Comparison of ENCODE assay signal across 19 cellular contexts in the genomic region with DNA sequence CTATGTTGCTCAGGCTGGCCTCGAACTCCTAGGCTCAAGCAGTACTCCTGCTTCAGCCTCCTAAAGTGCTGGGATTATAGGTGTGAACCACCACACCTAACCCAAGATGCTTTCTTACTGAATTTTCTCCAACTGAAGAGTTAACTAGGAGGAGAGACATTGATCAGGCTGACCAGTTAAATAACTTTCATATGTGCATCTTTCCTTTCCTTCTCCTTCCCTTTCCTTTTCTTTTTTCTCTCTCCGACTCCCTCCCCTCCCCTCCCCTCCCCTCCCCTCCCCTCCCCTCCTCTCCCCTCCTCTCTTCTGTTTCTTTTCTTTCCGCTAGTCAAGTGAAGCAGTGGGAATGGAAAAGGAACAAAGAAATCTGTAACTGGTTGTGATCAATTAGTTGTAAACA. TPM values are rescaled to one million over a fixed set of nuclear protein-coding genes. Genes with fewer than 3 reads are reported as not detected.
DNase-seq lines count a peak whose midpoint lies in the region; ATAC-seq and TF ChIP-seq lines count a peak whose summit lies in the region.
"Had no signal": no experiment of that assay in that cellular context is flagged by ENCODE, and none has a peak within 500 bp of the region (broad histone marks: within the 10 kb centered on the region; RNA-seq: fewer than 3 reads in every experiment).

No MANE protein-coding gene starts in this region.

- no peaks in the 10 kb centered on the region for H3K9me3 Mint-ChIP-seq in activated T-cell treated with anti-CD3 and anti-CD28 coated beads, Interleukin-2, amount 50 U/mL, for 24 hours
- H3K9me3 Mint-ChIP-seq in activated naive CD4-positive, alpha-beta T cell treated with anti-CD3 and anti-CD28 coated beads, Interleukin-2, amount 50 U/mL, for 72 hours, result no peaks in the 10 kb centered on the region
- H3K9me3 Mint-ChIP-seq in activated naive CD8-positive, alpha-beta T cell treated with anti-CD3 and anti-CD28 coated beads for 36 hours, result no peaks in the 10 kb centered on the region
- H3K9me3 Mint-ChIP-seq: CD8-positive, alpha-beta T cell; IgD-negative memory B cell had no signal

- H3K4me1 ChIP-seq in HEK293 (ENCODE audit: control insufficient read depth, insufficient read depth, low read length), result no peaks in the 10 kb centered on the region
- H3K4me1 ChIP-seq: HAP-1 had no signal

- peaks cover 16% of the 10 kb centered on the region for H3K4me1 Mint-ChIP-seq in activated T-cell treated with anti-CD3 and anti-CD28 coated beads, Interleukin-2, amount 50 U/mL, for 24 hours (ENCODE audit: low read depth)
- H3K4me1 Mint-ChIP-seq in activated naive CD8-positive, alpha-beta T cell treated with anti-CD3 and anti-CD28 coated beads for 36 hours, result peaks cover 11% of the 10 kb centered on the region

- H3K27ac ChIP-seq in HEK293 (ENCODE audit: extremely low read depth, low read depth, low read length), result no peak overlapping the region
- H3K27ac ChIP-seq: BLaER1 treated with 17β-estradiol and CSF1 and Interleukin-3, amounts not matched to agents 10 nM and 100 nM; GM23248; HL-60 had no signal

- ATAC-seq in activated naive CD4-positive, alpha-beta T cell treated with anti-CD3 and anti-CD28 coated beads, Interleukin-2, amount 50 U/mL, for 72 hours, result no peak
- no peak for ATAC-seq in GM18870 (IDR thresholded peaks at IDR 0.05; ENCODE audit: unreplicated experiment)
- ATAC-seq: CD8-positive, alpha-beta T cell had no signal

- POLR2A ChIA-PET in HEK293 (lab: Yijun Ruan, JAX), result no interaction called here

- H3K27ac Mint-ChIP-seq in activated T-cell treated with anti-CD3 and anti-CD28 coated beads, Interleukin-2, amount 50 U/mL, for 24 hours, result peak overlapping the region; percentile 73
- H3K27ac Mint-ChIP-seq in activated naive CD4-positive, alpha-beta T cell treated with anti-CD3 and anti-CD28 coated beads, Interleukin-2, amount 50 U/mL, for 72 hours, result peak overlapping the region; percentile 14 to 35
- H3K27ac Mint-ChIP-seq in activated naive CD8-positive, alpha-beta T cell treated with anti-CD3 and anti-CD28 coated beads for 36 hours, result peak overlapping the region; percentile 74
- H3K27ac Mint-ChIP-seq: B cell; CD8-positive, alpha-beta T cell; IgD-negative memory B cell had no signal

- no peak overlapping the region for H3K4me3 ChIP-seq in HEK293 (ENCODE audit: low read depth, low read length)
- H3K4me3 ChIP-seq: BLaER1 treated with 17β-estradiol and CSF1 and Interleukin-3, amounts not matched to agents 10 nM and 100 nM; GM23248; HAP-1 had no signal

- no peak for TF ChIP-seq CTCF in HEK293 (tag by site-specific recombination; IDR thresholded peaks at IDR 0.05)

- H3K36me3 Mint-ChIP-seq in activated T-cell treated with anti-CD3 and anti-CD28 coated beads, Interleukin-2, amount 50 U/mL, for 24 hours (ENCODE audit: low read depth), result peaks cover 81% of the 10 kb centered on the region
- H3K36me3 Mint-ChIP-seq in activated naive CD4-positive, alpha-beta T cell treated with anti-CD3 and anti-CD28 coated beads, Interleukin-2, amount 50 U/mL, for 72 hours, result peaks cover 9 to 13% of the 10 kb centered on the region in 2 donors
- peaks cover 21% of the 10 kb centered on the region for H3K36me3 Mint-ChIP-seq in activated naive CD8-positive, alpha-beta T cell treated with anti-CD3 and anti-CD28 coated beads for 36 hours
- H3K36me3 Mint-ChIP-seq: IgD-negative memory B cell had no signal

- H3K9me3 ChIP-seq in HEK293 (ENCODE audit: control insufficient read depth, insufficient read depth, low read depth, low read length), result no peaks in the 10 kb centered on the region
- H3K9me3 ChIP-seq: BLaER1 treated with 17β-estradiol and CSF1 and Interleukin-3, amounts not matched to agents 10 nM and 100 nM; HAP-1 had no signal

- no peak for DNase-seq in activated T-cell treated with anti-CD3 and anti-CD28 coated beads, Interleukin-2, amount 50 U/mL, for 24 hours
- DNase-seq in activated T-cell treated with anti-CD3 and anti-CD28 coated beads for 4 hours (no peak), HPDE6-E6E7 (ENCODE audit: extremely low spot score) (no peak)
- DNase-seq in activated naive CD4-positive, alpha-beta T cell treated with anti-CD3 and anti-CD28 coated beads, Interleukin-2, amount 50 U/mL, for 72 hours (ENCODE audit: low spot score in 2 of 2), result no peak
- no peak for DNase-seq in activated naive CD4-positive, alpha-beta T cell treated with Interleukin-2 at 50 U/mL for 16 hours
- no peak for DNase-seq in activated naive CD8-positive, alpha-beta T cell treated with anti-CD3 and anti-CD28 coated beads for 36 hours
- DNase-seq: Calu3; CD8-positive, alpha-beta T cell; DMS79 treated with DMSO at 0.1 percent for 48 hours; GF-D8; GM23248 had no signal

- CTCF ChIA-PET in HEK293 (lab: Yijun Ruan, JAX), result no interaction called here

- peaks cover 92 to 93% of the 10 kb centered on the region in 2 experiments for H3K36me3 ChIP-seq in HEK293 (ENCODE audit: control insufficient read depth in 2 of 2, insufficient read depth in 1 of 2, low read length in 2 of 2)

- H3K27me3 Mint-ChIP-seq in activated T-cell treated with anti-CD3 and anti-CD28 coated beads, Interleukin-2, amount 50 U/mL, for 24 hours, result no peaks in the 10 kb centered on the region
- no peaks in the 10 kb centered on the region for H3K27me3 Mint-ChIP-seq in activated naive CD8-positive, alpha-beta T cell treated with anti-CD3 and anti-CD28 coated beads for 36 hours
- H3K27me3 Mint-ChIP-seq: B cell, IgD-negative memory B cell had no signal

- H3K4me3 Mint-ChIP-seq in activated T-cell treated with anti-CD3 and anti-CD28 coated beads, Interleukin-2, amount 50 U/mL, for 24 hours, result no peak overlapping the region
- H3K4me3 Mint-ChIP-seq in activated naive CD8-positive, alpha-beta T cell treated with anti-CD3 and anti-CD28 coated beads for 36 hours, result no peak overlapping the region
- H3K4me3 Mint-ChIP-seq: B cell; CD8-positive, alpha-beta T cell; IgD-negative memory B cell had no signal

TF ChIP-seq in HEK293, 187 proteins besides CTCF, POLR2A, EP300 and RAD21:
- TF ChIP-seq ZNF239 (tag by site-specific recombination; IDR thresholded peaks at IDR 0.05) (no peak), PRDM1 (tag by site-specific recombination; IDR thresholded peaks at IDR 0.05) (peak; percentile 23; the same call in 1 of the 2 replicates), ZNF701 (tag by site-specific recombination; IDR thresholded peaks at IDR 0.05) (no peak), ZNF549 (tag by site-specific recombination; IDR thresholded peaks at IDR 0.05) (no peak), ZNF155 (tag by site-specific recombination; IDR thresholded peaks at IDR 0.05) (no peak), ZNF555 (tag by site-specific recombination; conservative IDR thresholded peaks at IDR 0.05) (no peak)
- TF ChIP-seq, protein P1, sequence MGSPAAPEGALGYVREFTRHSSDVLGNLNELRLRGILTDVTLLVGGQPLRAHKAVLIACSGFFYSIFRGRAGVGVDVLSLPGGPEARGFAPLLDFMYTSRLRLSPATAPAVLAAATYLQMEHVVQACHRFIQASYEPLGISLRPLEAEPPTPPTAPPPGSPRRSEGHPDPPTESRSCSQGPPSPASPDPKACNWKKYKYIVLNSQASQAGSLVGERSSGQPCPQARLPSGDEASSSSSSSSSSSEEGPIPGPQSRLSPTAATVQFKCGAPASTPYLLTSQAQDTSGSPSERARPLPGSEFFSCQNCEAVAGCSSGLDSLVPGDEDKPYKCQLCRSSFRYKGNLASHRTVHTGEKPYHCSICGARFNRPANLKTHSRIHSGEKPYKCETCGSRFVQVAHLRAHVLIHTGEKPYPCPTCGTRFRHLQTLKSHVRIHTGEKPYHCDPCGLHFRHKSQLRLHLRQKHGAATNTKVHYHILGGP (tag by site-specific recombination; IDR thresholded peaks at IDR 0.05), result no peak

RNA-seq across cellular contexts. Expression of a gene that starts 26.7 kb away (rescaled TPM):
- total RNA-seq in activated naive CD4-positive, alpha-beta T cell treated with anti-CD3 and anti-CD28 coated beads, Interleukin-2, amount 50 U/mL, for 72 hours, result 100 to 1,000 TPM; 283 to 423 TPM
- 100 to 1,000 TPM; 498 to 502 TPM for total RNA-seq in activated naive CD8-positive, alpha-beta T cell treated with anti-CD3 and anti-CD28 coated beads for 36 hours

RNA-seq across cellular contexts. Expression of a gene that starts 26.9 kb away (rescaled TPM):
- 10 to 100 TPM; 18.3 to 44.8 TPM for total RNA-seq in activated naive CD4-positive, alpha-beta T cell treated with anti-CD3 and anti-CD28 coated beads, Interleukin-2, amount 50 U/mL, for 72 hours
- total RNA-seq in activated naive CD8-positive, alpha-beta T cell treated with anti-CD3 and anti-CD28 coated beads for 36 hours, result 10 to 100 TPM; 67.0 to 78.8 TPM

RNA-seq across cellular contexts. Expression of a gene that starts 40.9 kb away (rescaled TPM):
- 100 to 1,000 TPM; 193 to 235 TPM for total RNA-seq in activated naive CD4-positive, alpha-beta T cell treated with anti-CD3 and anti-CD28 coated beads, Interleukin-2, amount 50 U/mL, for 72 hours
- total RNA-seq in activated naive CD8-positive, alpha-beta T cell treated with anti-CD3 and anti-CD28 coated beads for 36 hours, result 100 to 1,000 TPM; 339 to 357 TPM

RNA-seq across cellular contexts. Expression of a gene that starts 51.5 kb away (rescaled TPM):
- 10 to 100 TPM; 28.3 to 36.9 TPM for total RNA-seq in activated naive CD4-positive, alpha-beta T cell treated with anti-CD3 and anti-CD28 coated beads, Interleukin-2, amount 50 U/mL, for 72 hours
- 10 to 100 TPM; 23.4 to 28.8 TPM for total RNA-seq in activated naive CD8-positive, alpha-beta T cell treated with anti-CD3 and anti-CD28 coated beads for 36 hours
- total RNA-seq: H4 had no signal

RNA-seq across cellular contexts. Expression of a gene that starts 58.1 kb away (rescaled TPM):
- total RNA-seq in activated naive CD4-positive, alpha-beta T cell treated with anti-CD3 and anti-CD28 coated beads, Interleukin-2, amount 50 U/mL, for 72 hours, result 10 to 100 TPM; 43.4 to 49.9 TPM
- 10 to 100 TPM; 24.3 to 26.9 TPM for total RNA-seq in activated naive CD8-positive, alpha-beta T cell treated with anti-CD3 and anti-CD28 coated beads for 36 hours
